In the genomic region with DNA sequence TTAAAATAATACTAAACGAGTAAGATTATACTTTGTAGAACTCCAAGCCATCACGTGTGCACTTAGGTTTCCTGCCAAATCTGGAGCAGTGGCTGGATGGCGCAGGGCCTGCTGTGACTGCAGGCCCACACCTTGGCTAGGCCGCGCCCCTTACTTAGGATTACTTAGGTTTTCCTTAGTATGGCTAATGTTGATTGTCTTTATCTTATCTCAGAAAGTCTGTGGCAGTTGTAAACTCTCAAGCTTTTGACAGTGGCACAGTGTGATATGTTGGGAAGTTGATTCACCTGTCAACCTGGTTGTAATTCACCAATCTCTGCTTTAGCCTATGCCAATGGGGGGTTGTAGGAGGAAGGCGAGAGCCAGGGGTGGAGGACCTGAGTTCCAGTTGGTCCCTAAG, we compare ENCODE assay signal across 13 cellular contexts.
A peak's percentile ranks its signal among the peaks of the same experiment; 100 is the strongest.
DNase-seq lines count a peak whose midpoint lies in the region; ATAC-seq and TF ChIP-seq lines count a peak whose summit lies in the region.
"Had no signal": no experiment of that assay in that cellular context is flagged by ENCODE, and none has a peak within 500 bp of the region (broad histone marks: within the 10 kb centered on the region; RNA-seq: fewer than 3 reads in every experiment).

No MANE protein-coding gene starts in this region.

- H2BK5ac ChIP-seq in mesenchymal stem cell (ENCODE audit: low read depth, low read length, poor library complexity, severe bottlenecking): peak overlapping the region; percentile 33

- POLR2A ChIA-PET in AG04450 (lab: Yijun Ruan, JAX): interaction anchor here (0.7 kb wide), 1 partner anchor 9 kb away, joined by 3 read pairs; no protein-coding TSS in a partner anchor
- POLR2A ChIA-PET in naive thymus-derived CD4-positive, alpha-beta T cell (lab: Charles Lee): no interaction called here

- H2BK12ac ChIP-seq in mesenchymal stem cell (ENCODE audit: low read length in 2 of 2): no peak overlapping the region

- peaks cover 16% of the 10 kb centered on the region for H3K4me1 Mint-ChIP-seq in chondrocyte (ENCODE audit: low read depth)
- peaks cover 0 to 7% (median 0%) of the 10 kb centered on the region in 7 donors for H3K4me1 Mint-ChIP-seq in naive thymus-derived CD4-positive, alpha-beta T cell

- DNase-seq in AG04450 (ENCODE audit: low read depth, low spot score) (no peak), chondrocyte (ENCODE audit: low spot score) (no peak), mesenchymal stem cell (no peak), NOMO-1 treated with dmso at 0.1 percent for 144 hours (lab: John Stamatoyannopoulos, UW; ENCODE audit: unreplicated experiment) (no peak)
- no peak for DNase-seq in naive thymus-derived CD4-positive, alpha-beta T cell
- DNase-seq: activated CD8-positive, alpha-beta memory T cell treated with anti-CD3 and anti-CD28 coated beads, Interleukin-2, amount 50 U/mL, for 48 hours; adrenal gland; BE2C; NCI-H446 treated with DMSO at 0.1 percent for 48 hours; ovary had no signal

- no peak overlapping the region for H3K4ac ChIP-seq in mesenchymal stem cell (ENCODE audit: low read depth in 1 of 2, low read length in 2 of 2)

- no peak overlapping the region for H2BK120ac ChIP-seq in mesenchymal stem cell (ENCODE audit: low read depth, low read length)

- no peak overlapping the region for H3K14ac ChIP-seq in mesenchymal stem cell (ENCODE audit: low read length in 2 of 2)

- no peaks in the 10 kb centered on the region for H3K36me3 ChIP-seq in mesenchymal stem cell (ENCODE audit: control insufficient read depth in 1 of 2, insufficient read depth in 2 of 2, low read depth in 1 of 2, low read length in 2 of 2)
- no peaks in the 10 kb centered on the region for H3K36me3 ChIP-seq in naive thymus-derived CD4-positive, alpha-beta T cell (ENCODE audit: control insufficient read depth in 2 of 3, insufficient read depth in 3 of 3, low read length in 3 of 3)
- H3K36me3 ChIP-seq: adrenal gland, BE2C, ovary had no signal

- H3K27ac Mint-ChIP-seq in chondrocyte (ENCODE audit: unreplicated experiment): peak overlapping the region; percentile 76
- H3K27ac Mint-ChIP-seq in naive thymus-derived CD4-positive, alpha-beta T cell: no peak overlapping the region

- H3K4me3 ChIP-seq in AG04450 (ENCODE audit: low read depth, low read length) (peak overlapping the region; percentile 35), mesenchymal stem cell (ENCODE audit: insufficient read depth in 1 of 2, low read depth in 1 of 2, low read length in 2 of 2) (no peak overlapping the region)
- no peak overlapping the region for H3K4me3 ChIP-seq in naive thymus-derived CD4-positive, alpha-beta T cell (ENCODE audit: low read length)
- H3K4me3 ChIP-seq: adrenal gland, ovary had no signal

- no peak overlapping the region for H4K8ac ChIP-seq in mesenchymal stem cell (ENCODE audit: low read length)

- no peak for TF ChIP-seq CTCF in AG04450 (IDR thresholded peaks at IDR 0.05; ENCODE audit: low read depth, low read length)
- TF ChIP-seq CTCF in chondrocyte (IDR thresholded peaks at IDR 0.05): no peak

- H3K18ac ChIP-seq in mesenchymal stem cell (ENCODE audit: low read depth in 1 of 2, low read length in 2 of 2): no peak overlapping the region

- no peaks in the 10 kb centered on the region for H3K27me3 Mint-ChIP-seq in chondrocyte (ENCODE audit: low read depth)
- no peaks in the 10 kb centered on the region for H3K27me3 Mint-ChIP-seq in naive thymus-derived CD4-positive, alpha-beta T cell

- H3K4me2 ChIP-seq in mesenchymal stem cell (ENCODE audit: low read length, poor library complexity, severe bottlenecking): no peak overlapping the region

- WGBS in mesenchymal stem cell: 94% methylated on average over 6 of the region's 6 CpGs

- H4K91ac ChIP-seq in mesenchymal stem cell (ENCODE audit: low read length): no peak overlapping the region

- H2AK5ac ChIP-seq in mesenchymal stem cell (ENCODE audit: low read length, severe bottlenecking): peak overlapping the region; percentile 13

- peaks cover 5% of the 10 kb centered on the region for H3K4me1 ChIP-seq in mesenchymal stem cell (ENCODE audit: control insufficient read depth, insufficient read depth, low read depth, low read length)
- no peaks in the 10 kb centered on the region for H3K4me1 ChIP-seq in naive thymus-derived CD4-positive, alpha-beta T cell (ENCODE audit: control insufficient read depth in 2 of 2, insufficient read depth in 2 of 2, low read length in 2 of 2)

- H3K79me1 ChIP-seq in mesenchymal stem cell (replicated peaks; ENCODE audit: low read length, poor library complexity, severe bottlenecking): peaks cover 8% of the 10 kb centered on the region

- H3K23ac ChIP-seq in mesenchymal stem cell (ENCODE audit: low read length in 2 of 2): no peak overlapping the region

- intact Hi-C loops in naive thymus-derived CD4-positive, alpha-beta T cell (cut with micrococcal nuclease): no loop called here

- TF ChIP-seq RAD21 in Ishikawa (IDR thresholded peaks at IDR 0.05; ENCODE audit: low read depth): no peak

- no peak for TF ChIP-seq EP300 in Ishikawa (IDR thresholded peaks at IDR 0.05; ENCODE audit: borderline replicate concordance)

- no peak overlapping the region for H3K4me3 Mint-ChIP-seq in chondrocyte (ENCODE audit: unreplicated experiment)
- no peak overlapping the region for H3K4me3 Mint-ChIP-seq in naive thymus-derived CD4-positive, alpha-beta T cell

- no peak overlapping the region for H2BK15ac ChIP-seq in mesenchymal stem cell (ENCODE audit: low read depth, poor library complexity, severe bottlenecking)

- peaks cover 2% of the 10 kb centered on the region for H3K36me3 Mint-ChIP-seq in chondrocyte (ENCODE audit: low read depth)
- peaks cover 0 to 33% (median 19%) of the 10 kb centered on the region in 5 donors for H3K36me3 Mint-ChIP-seq in naive thymus-derived CD4-positive, alpha-beta T cell

- H3K27me3 ChIP-seq in AG04450 (ENCODE audit: control insufficient read depth, insufficient read depth, low read length) (no peaks in the 10 kb centered on the region), mesenchymal stem cell (ENCODE audit: control insufficient read depth in 1 of 2, insufficient read depth in 1 of 2, low read length in 2 of 2) (no peaks in the 10 kb centered on the region)
- no peaks in the 10 kb centered on the region for H3K27me3 ChIP-seq in naive thymus-derived CD4-positive, alpha-beta T cell (ENCODE audit: control insufficient read depth in 2 of 2, insufficient read depth in 2 of 2, low read length in 2 of 2)
- H3K27me3 ChIP-seq: adrenal gland, BE2C, ovary had no signal

- CTCF ChIA-PET in AG04450 (lab: Charles Lee): no interaction called here
- CTCF ChIA-PET in naive thymus-derived CD4-positive, alpha-beta T cell (lab: Charles Lee): no interaction called here

- no peak overlapping the region for H3K9ac ChIP-seq in mesenchymal stem cell (ENCODE audit: low read length)

- no peak for ATAC-seq in naive thymus-derived CD4-positive, alpha-beta T cell
- ATAC-seq in HG03280 (IDR thresholded peaks at IDR 0.05; ENCODE audit: unreplicated experiment): no peak
- no peak for ATAC-seq in GM19463 (IDR thresholded peaks at IDR 0.05; ENCODE audit: unreplicated experiment)

- no peaks in the 10 kb centered on the region for H3K9me3 ChIP-seq in AG04450 (ENCODE audit: control insufficient read depth, insufficient read depth, low read length)
- H3K9me3 ChIP-seq in mesenchymal stem cell (ENCODE audit: control insufficient read depth, low read length): no peaks in the 10 kb centered on the region
- H3K9me3 ChIP-seq in naive thymus-derived CD4-positive, alpha-beta T cell (ENCODE audit: control insufficient read depth in 2 of 3, low read length in 3 of 3): no peaks in the 10 kb centered on the region
- H3K9me3 ChIP-seq: adrenal gland, BE2C, ovary had no signal

- no peak overlapping the region for H2AFZ ChIP-seq in mesenchymal stem cell (ENCODE audit: low read depth, low read length)

- H3K27ac ChIP-seq in AG04450 (ENCODE audit: low read depth, low read length) (peak overlapping the region; percentile 47), mesenchymal stem cell (ENCODE audit: low read length, poor library complexity, severe bottlenecking) (no peak overlapping the region)
- no peak overlapping the region for H3K27ac ChIP-seq in naive thymus-derived CD4-positive, alpha-beta T cell (ENCODE audit: low read depth, low read length)
- H3K27ac ChIP-seq: adrenal gland, ovary had no signal

- no peaks in the 10 kb centered on the region for H3K9me3 Mint-ChIP-seq in chondrocyte (ENCODE audit: low read depth)
- H3K9me3 Mint-ChIP-seq in naive thymus-derived CD4-positive, alpha-beta T cell: peaks cover 0 to 1% (median 0%) of the 10 kb centered on the region in 11 donors

TF ChIP-seq in Ishikawa, 13 proteins besides CTCF, POLR2A, EP300 and RAD21:
- TF ChIP-seq, protein P1, sequence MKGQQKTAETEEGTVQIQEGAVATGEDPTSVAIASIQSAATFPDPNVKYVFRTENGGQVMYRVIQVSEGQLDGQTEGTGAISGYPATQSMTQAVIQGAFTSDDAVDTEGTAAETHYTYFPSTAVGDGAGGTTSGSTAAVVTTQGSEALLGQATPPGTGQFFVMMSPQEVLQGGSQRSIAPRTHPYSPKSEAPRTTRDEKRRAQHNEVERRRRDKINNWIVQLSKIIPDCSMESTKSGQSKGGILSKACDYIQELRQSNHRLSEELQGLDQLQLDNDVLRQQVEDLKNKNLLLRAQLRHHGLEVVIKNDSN (IDR thresholded peaks at IDR 0.05): peak; percentile 57; the same call in 1 of the 2 replicates
- TF ChIP-seq YY1 (IDR thresholded peaks at IDR 0.05; ENCODE audit: low read depth) (no peak), NFIC (IDR thresholded peaks at IDR 0.05) (no peak), CREB1 (IDR thresholded peaks at IDR 0.05; ENCODE audit: low read depth) (no peak), EGR1 (IDR thresholded peaks at IDR 0.05) (no peak)
